Comparison of ENCODE assay signal across 14 cellular contexts in genomic region chr10:116756277-116756676, GRCh38. TPM values are rescaled to one million over a fixed set of nuclear protein-coding genes. Genes with fewer than 3 reads are reported as not detected.
DNase-seq lines count a peak whose midpoint lies in the region; ATAC-seq and TF ChIP-seq lines count a peak whose summit lies in the region.
"Had no signal": no experiment of that assay in that cellular context is flagged by ENCODE, and none has a peak within 500 bp of the region (broad histone marks: within the 10 kb centered on the region; RNA-seq: fewer than 3 reads in every experiment).

No MANE protein-coding gene starts in this region.

- TF ChIP-seq CTCF in chondrocyte (IDR thresholded peaks at IDR 0.05) (no peak), right atrium auricular region (IDR thresholded peaks at IDR 0.05) (no peak), prostate gland (IDR thresholded peaks at IDR 0.05) (no peak)

- H3K36me3 ChIP-seq in right atrium auricular region, result no peaks in the 10 kb centered on the region
- H3K36me3 ChIP-seq in prostate gland, result no peaks in the 10 kb centered on the region

- H3K4me3 Mint-ChIP-seq in chondrocyte (ENCODE audit: unreplicated experiment), result no peak overlapping the region
- H3K4me3 Mint-ChIP-seq: activated B cell treated with CpG ODN at 0.5 μM for 24 hours had no signal

- intact Hi-C loops in prostate gland (cut with DNase I), result no loop called here

- H3K9me3 ChIP-seq in right atrium auricular region (no peaks in the 10 kb centered on the region), prostate gland (no peaks in the 10 kb centered on the region)
- H3K9me3 ChIP-seq: A549 had no signal

- H3K27ac Mint-ChIP-seq in chondrocyte (ENCODE audit: unreplicated experiment), result peak overlapping the region; percentile 59
- H3K27ac Mint-ChIP-seq: activated B cell treated with CpG ODN at 0.5 μM for 24 hours had no signal

- peaks cover 6% of the 10 kb centered on the region for H3K27me3 Mint-ChIP-seq in chondrocyte (ENCODE audit: low read depth)

- DNase-seq in AG20443 (ENCODE audit: low spot score) (peak; percentile 56), chondrocyte (ENCODE audit: low spot score) (no peak), right atrium auricular region (ENCODE audit: low spot score) (no peak), prostate gland (ENCODE audit: low spot score) (peak; percentile 13), HCEC 1CT (no peak)
- no peak for DNase-seq in stimulated activated naive CD8-positive, alpha-beta T cell treated with anti-CD3 and anti-CD28 coated beads, Interleukin-15, Interleukin-2, amounts not matched to agents 100 U/mL and 50 U/mL, for 24 hours
- DNase-seq: activated B cell treated with CpG ODN at 0.5 μM for 24 hours; activated T-cell treated with anti-CD3 and anti-CD28 coated beads, Interleukin-2, amount 50 U/mL, for 1 hour; DMS 273 treated with DMSO at 0.1 percent for 48 hours had no signal

- no peak for TF ChIP-seq POLR2A in prostate gland (IDR thresholded peaks at IDR 0.05)

- no peak for ATAC-seq in stimulated activated naive CD8-positive, alpha-beta T cell treated with anti-CD3 and anti-CD28 coated beads, Interleukin-15, Interleukin-2, amounts not matched to agents 100 U/mL and 50 U/mL, for 24 hours
- no peak for ATAC-seq in GM21576 (IDR thresholded peaks at IDR 0.05; ENCODE audit: unreplicated experiment)
- ATAC-seq in HG03354 (IDR thresholded peaks at IDR 0.05; ENCODE audit: poor library complexity, severe bottlenecking, unreplicated experiment), result no peak

- peaks cover 10% of the 10 kb centered on the region for H3K4me1 Mint-ChIP-seq in chondrocyte (ENCODE audit: low read depth)
- H3K4me1 Mint-ChIP-seq: activated B cell treated with CpG ODN at 0.5 μM for 24 hours had no signal

- no peak overlapping the region for H3K4me3 ChIP-seq in right atrium auricular region
- no peak overlapping the region for H3K4me3 ChIP-seq in prostate gland
- H3K4me3 ChIP-seq: A549, smooth muscle cell had no signal

- H3K4me1 ChIP-seq in right atrium auricular region (peaks cover 0 to 22% of the 10 kb centered on the region in 2 donors), prostate gland (replicated peaks) (no peaks in the 10 kb centered on the region)

- peaks cover 4% of the 10 kb centered on the region for H3K9me3 Mint-ChIP-seq in chondrocyte (ENCODE audit: low read depth)

- no peaks in the 10 kb centered on the region for H3K27me3 ChIP-seq in right atrium auricular region
- H3K27me3 ChIP-seq in prostate gland (replicated peaks; ENCODE audit: insufficient read depth), result no peaks in the 10 kb centered on the region

- H3K27ac ChIP-seq in right atrium auricular region, result peak overlapping the region; percentile 25 to 51
- peak overlapping the region in 1 of 2 donors; percentile 2 for H3K27ac ChIP-seq in prostate gland
- H3K27ac ChIP-seq: A549, epithelial cell of prostate had no signal

- 16% methylated on average over 8 of the region's 8 CpGs for WGBS in prostate gland

- no peaks in the 10 kb centered on the region for H3K36me3 Mint-ChIP-seq in chondrocyte (ENCODE audit: low read depth)

RNA-seq across cellular contexts. Expression of gene HSPA12A, which starts 13.9 kb away (rescaled TPM):
- total RNA-seq in chondrocyte (5.8 to 9.7 TPM (median 6.9 TPM) in 3 replicates), right atrium auricular region (10 to 100 TPM; 10.1 to 11.5 TPM), prostate gland (10 to 100 TPM in 1 of 2 donors, 1 to 10 TPM in 1; 5.7 to 19.4 TPM)

Comparison
In these comparisons a context has a peak if more than half of its experiments do, and no peak if none do; other contexts are left out.
1. DNase-seq: peak in AG20443 (single experiment) and prostate gland (single experiment); none in chondrocyte (single experiment), right atrium auricular region (single experiment), HCEC 1CT (single experiment) and stimulated activated naive CD8-positive, alpha-beta T cell treated with anti-CD3 and anti-CD28 coated beads, Interleukin-15, Interleukin-2, amounts not matched to agents 100 U/mL and 50 U/mL, for 24 hours (single experiment).